28 cellular contexts compared by ENCODE assay signal in the genomic region with DNA sequence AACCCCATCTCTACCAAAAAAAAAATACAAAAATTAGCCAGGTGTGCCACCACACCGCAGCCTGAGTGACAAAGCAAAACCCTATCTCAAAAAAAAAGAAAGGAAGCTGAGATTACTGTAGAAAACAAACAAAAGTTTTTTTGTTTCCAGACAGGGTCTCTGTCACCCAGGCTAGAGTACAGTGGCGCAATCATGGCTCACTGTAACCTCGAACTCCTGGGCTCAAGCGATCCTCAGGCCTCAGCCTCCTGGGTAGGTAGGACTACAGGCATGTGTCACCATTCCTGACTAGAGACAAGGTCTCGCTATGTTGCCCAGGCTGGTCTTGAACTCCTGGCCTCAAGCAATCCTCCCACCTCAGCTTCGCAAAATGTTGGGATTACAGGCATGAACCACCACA. TPM values are rescaled to one million over a fixed set of nuclear protein-coding genes. Genes with fewer than 3 reads are reported as not detected.
DNase-seq lines count a peak whose midpoint lies in the region; ATAC-seq and TF ChIP-seq lines count a peak whose summit lies in the region.
"Had no signal": no experiment of that assay in that cellular context is flagged by ENCODE, and none has a peak within 500 bp of the region (broad histone marks: within the 10 kb centered on the region; RNA-seq: fewer than 3 reads in every experiment).

No MANE protein-coding gene starts in this region.

- POLR2A ChIA-PET in RWPE1 (lab: Yijun Ruan, JAX; ENCODE audit: low non-redundant PET) = interaction anchor here (1.4 kb wide), 1 partner anchor 19 kb away, joined by 4 read pairs; a partner anchor contains a TSS

- H3K27ac ChIP-seq in left ventricle myocardium inferior (replicated peaks) = no peak overlapping the region
- peak overlapping the region; percentile 100 for H3K27ac ChIP-seq in RWPE1
- H3K27ac ChIP-seq in stomach = peak overlapping the region in 2 of 5 donors; percentile 10 to 99
- no peak overlapping the region for H3K27ac ChIP-seq in WERI-Rb-1
- H3K27ac ChIP-seq: esophagus muscularis mucosa, pancreas had no signal

- no peaks in the 10 kb centered on the region for H3K9me3 ChIP-seq in left ventricle myocardium inferior (replicated peaks)
- H3K9me3 ChIP-seq in stomach = no peaks in the 10 kb centered on the region
- H3K9me3 ChIP-seq in WERI-Rb-1 (ENCODE audit: severe bottlenecking) = no peaks in the 10 kb centered on the region
- H3K9me3 ChIP-seq: esophagus muscularis mucosa, gastroesophageal sphincter, pancreas had no signal

- CTCF ChIA-PET in RWPE1 (lab: Yijun Ruan, JAX) = interaction anchor here (0.7 to 1.2 kb wide), 3 partner anchors 80 to 100 kb away, joined by 3 to 4 read pairs (median 3); no protein-coding TSS in a partner anchor

- TF ChIP-seq EP300 in stomach (IDR thresholded peaks at IDR 0.05) = no peak

- H3K4me1 ChIP-seq in left ventricle myocardium inferior (peaks cover 64% of the 10 kb centered on the region), stomach (peaks cover 23 to 78% (median 74%) of the 10 kb centered on the region in 4 donors)

- DNase-seq in left ventricle myocardium superior (peak; percentile 15), left ventricle myocardium inferior (no peak), RWPE1 (ENCODE audit: low spot score) (no peak), endothelial cell (ENCODE audit: low spot score) (no peak), type B pancreatic cell (ENCODE audit: extremely low spot score, unreplicated experiment) (no peak), stomach (no peak), GM19238 (ENCODE audit: insufficient read length, low spot score) (no peak), WERI-Rb-1 (no peak)
- DNase-seq: ACHN; DMS 273 treated with DMSO at 0.1 percent for 48 hours; effector CD4-positive, alpha-beta T cell; GOT3; islet precursor cell; mammary epithelial cell; NCI-H1436; NCI-H526; pancreas; RPMI8226; stimulated activated CD4-positive, alpha-beta T cell treated with anti-CD3 and anti-CD28 coated beads, Interleukin-12 subunit alpha, Interleukin-12 subunit beta, amount 100 ng/mL, for 4 hours; stimulated activated CD4-positive, alpha-beta T cell treated with anti-CD3 and anti-CD28 coated beads, Interleukin-4, amount 100 ng/mL, for 4 hours; T1000; trophoblast cell had no signal

- no peaks in the 10 kb centered on the region for H3K27me3 ChIP-seq in left ventricle myocardium inferior (ENCODE audit: low read depth)
- H3K27me3 ChIP-seq in stomach = no peaks in the 10 kb centered on the region
- no peaks in the 10 kb centered on the region for H3K27me3 ChIP-seq in WERI-Rb-1 (ENCODE audit: insufficient read depth, low read depth, severe bottlenecking)
- H3K27me3 ChIP-seq: esophagus muscularis mucosa, gastroesophageal sphincter, pancreas had no signal

- peaks cover 23% of the 10 kb centered on the region for H3K27me3 Mint-ChIP-seq in endothelial cell (ENCODE audit: unreplicated experiment)
- H3K27me3 Mint-ChIP-seq in type B pancreatic cell = no peaks in the 10 kb centered on the region
- H3K27me3 Mint-ChIP-seq: activated naive CD4-positive, alpha-beta T cell treated with anti-CD3 and anti-CD28 coated beads, Interleukin-2, amount 50 U/mL, for 24 hours had no signal

- no peaks in the 10 kb centered on the region for H3K9me3 Mint-ChIP-seq in endothelial cell (ENCODE audit: unreplicated experiment)
- no peaks in the 10 kb centered on the region for H3K9me3 Mint-ChIP-seq in type B pancreatic cell
- H3K9me3 Mint-ChIP-seq: activated naive CD4-positive, alpha-beta T cell treated with anti-CD3 and anti-CD28 coated beads, Interleukin-2, amount 50 U/mL, for 24 hours; CD14-positive monocyte had no signal

- H3K27ac Mint-ChIP-seq in endothelial cell (ENCODE audit: unreplicated experiment) (peak overlapping the region; percentile 82), type B pancreatic cell (peak overlapping the region; percentile 9)

- H3K4me3 Mint-ChIP-seq in endothelial cell (ENCODE audit: unreplicated experiment) (peak overlapping the region; percentile 77), type B pancreatic cell (no peak overlapping the region)
- H3K4me3 Mint-ChIP-seq: activated naive CD4-positive, alpha-beta T cell treated with anti-CD3 and anti-CD28 coated beads, Interleukin-2, amount 50 U/mL, for 24 hours; CD14-positive monocyte had no signal

- peaks cover 67% of the 10 kb centered on the region for H3K36me3 ChIP-seq in left ventricle myocardium inferior
- peaks cover 39 to 72% (median 69%) of the 10 kb centered on the region in 4 donors for H3K36me3 ChIP-seq in stomach
- H3K36me3 ChIP-seq in WERI-Rb-1 = peaks cover 70% of the 10 kb centered on the region

- TF ChIP-seq POLR2A in stomach (IDR thresholded peaks at IDR 0.05) = no peak

- TF ChIP-seq CTCF in left ventricle myocardium inferior (IDR thresholded peaks at IDR 0.05; ENCODE audit: borderline replicate concordance) (no peak), RWPE1 (conservative IDR thresholded peaks at IDR 0.05; ENCODE audit: low read depth) (no peak), endothelial cell (IDR thresholded peaks at IDR 0.05; ENCODE audit: unreplicated experiment) (no peak), type B pancreatic cell (conservative IDR thresholded peaks at IDR 0.05) (no peak), stomach (IDR thresholded peaks at IDR 0.05) (no peak), WERI-Rb-1 (IDR thresholded peaks at IDR 0.05; ENCODE audit: low read depth, low read length) (no peak)

- H3K4me3 ChIP-seq in left ventricle myocardium inferior = no peak overlapping the region
- no peak overlapping the region for H3K4me3 ChIP-seq in stomach
- no peak overlapping the region for H3K4me3 ChIP-seq in WERI-Rb-1 (ENCODE audit: low read depth, low read length)
- H3K4me3 ChIP-seq: esophagus muscularis mucosa, gastroesophageal sphincter, pancreas had no signal

- no peak for ATAC-seq in left ventricle myocardium superior
- ATAC-seq: activated CD4-positive, CD25-positive, alpha-beta regulatory T cell treated with anti-CD3 and anti-CD28 coated beads, Interleukin-2, amount 50 U/mL, for 24 hours; gastroesophageal sphincter; pancreas; right cardiac atrium had no signal

- peaks cover 58% of the 10 kb centered on the region for H3K36me3 Mint-ChIP-seq in endothelial cell (ENCODE audit: low read depth, unreplicated experiment)
- peaks cover 20% of the 10 kb centered on the region for H3K36me3 Mint-ChIP-seq in type B pancreatic cell

- peaks cover 76% of the 10 kb centered on the region for H3K4me1 Mint-ChIP-seq in endothelial cell (ENCODE audit: unreplicated experiment)
- H3K4me1 Mint-ChIP-seq in type B pancreatic cell (ENCODE audit: unreplicated experiment) = peaks cover 31% of the 10 kb centered on the region

- intact Hi-C loops in left ventricle myocardium superior (cut with micrococcal nuclease) = no loop called here
- intact Hi-C loops in left ventricle myocardium inferior (cut with micrococcal nuclease) = no loop called here
- intact Hi-C loops in stomach (cut with DNase I; ENCODE audit: low total_unique reads) = loop anchor here (10.0 kb wide), 1 partner anchor 50 kb away; no protein-coding TSS in a partner anchor

- WGBS in stomach, 5 donors = 66 to 87% (median 76%) methylated on average over 6 of the region's 6 CpGs

RNA-seq across cellular contexts. Expression of a gene that starts 2.8 kb away (rescaled TPM):
- total RNA-seq in left ventricle myocardium superior (14.7 TPM), left ventricle myocardium inferior (12.9 TPM), endothelial cell (ENCODE audit: unreplicated experiment) (49.8 TPM), type B pancreatic cell (ENCODE audit: low replicate concordance) (48.1 and 49.0 TPM in 2 replicates), stomach (10 to 100 TPM in 4 of 5 donors, 1 to 10 TPM in 1; 8.1 to 75.3 (median 36.2) TPM)
- 10 to 100 TPM; 12.2 to 19.8 (median 16.1) TPM for polyA plus RNA-seq in stomach

RNA-seq across cellular contexts. Expression of a gene that starts 6.2 kb away (rescaled TPM):
- 62.1 TPM for total RNA-seq in left ventricle myocardium superior
- total RNA-seq in left ventricle myocardium inferior = 43.0 TPM
- total RNA-seq in endothelial cell (ENCODE audit: unreplicated experiment) = 915 TPM
- 65.3 and 87.8 TPM in 2 replicates for total RNA-seq in type B pancreatic cell (ENCODE audit: low replicate concordance)
- total RNA-seq in stomach = 10 to 100 TPM; 23.2 to 81.1 (median 59.6) TPM
- 10 to 100 TPM; 43.7 to 58.8 (median 56.1) TPM for polyA plus RNA-seq in stomach

RNA-seq across cellular contexts. Expression of a gene that starts 8.5 kb away (rescaled TPM):
- total RNA-seq in left ventricle myocardium superior = 60.4 TPM
- 52.3 TPM for total RNA-seq in left ventricle myocardium inferior
- 82.1 TPM for total RNA-seq in endothelial cell (ENCODE audit: unreplicated experiment)
- total RNA-seq in type B pancreatic cell (ENCODE audit: low replicate concordance) = 57.3 and 65.8 TPM in 2 replicates
- total RNA-seq in stomach = 100 to 1,000 TPM in 1 of 5 donors, 10 to 100 TPM in 4; 66.5 to 123 (median 81.1) TPM
- polyA plus RNA-seq in stomach = 10 to 100 TPM; 19.7 to 59.0 (median 33.4) TPM

RNA-seq across cellular contexts. Expression of a gene that starts 10.1 kb away (rescaled TPM):
- total RNA-seq in left ventricle myocardium superior = 16.7 TPM
- 17.8 TPM for total RNA-seq in left ventricle myocardium inferior
- 48.3 TPM for total RNA-seq in endothelial cell (ENCODE audit: unreplicated experiment)
- 58.8 and 119 TPM in 2 replicates for total RNA-seq in type B pancreatic cell (ENCODE audit: low replicate concordance)
- 10 to 100 TPM in 2 of 5 donors, 1 to 10 TPM in 3; 4.7 to 36.1 (median 5.2) TPM for total RNA-seq in stomach
- 10 to 100 TPM; 40.9 to 73.3 (median 63.9) TPM for polyA plus RNA-seq in stomach

RNA-seq across cellular contexts. Expression of a gene that starts 18.8 kb away (rescaled TPM):
- total RNA-seq in left ventricle myocardium superior (31.4 TPM), left ventricle myocardium inferior (30.1 TPM), endothelial cell (ENCODE audit: unreplicated experiment) (35.9 TPM), type B pancreatic cell (ENCODE audit: low replicate concordance) (51.4 and 59.0 TPM in 2 replicates), stomach (10 to 100 TPM; 14.1 to 76.5 (median 54.8) TPM)
- polyA plus RNA-seq in stomach = 10 to 100 TPM; 31.4 to 43.8 (median 40.4) TPM

Comparison
In these comparisons a context has a peak if more than half of its experiments do, and no peak if none do; other contexts are left out.
1. RNA of a gene that starts 6.2 kb away (total RNA-seq): 915 TPM in endothelial cell (single experiment); 65.3 to 87.8 TPM in type B pancreatic cell, 62.1 TPM in left ventricle myocardium superior (single experiment), 23.2 to 81.1 TPM in stomach and 43.0 TPM in left ventricle myocardium inferior (single experiment); every median in the first group is over 10 times any median in the second.